In the genomic region with DNA sequence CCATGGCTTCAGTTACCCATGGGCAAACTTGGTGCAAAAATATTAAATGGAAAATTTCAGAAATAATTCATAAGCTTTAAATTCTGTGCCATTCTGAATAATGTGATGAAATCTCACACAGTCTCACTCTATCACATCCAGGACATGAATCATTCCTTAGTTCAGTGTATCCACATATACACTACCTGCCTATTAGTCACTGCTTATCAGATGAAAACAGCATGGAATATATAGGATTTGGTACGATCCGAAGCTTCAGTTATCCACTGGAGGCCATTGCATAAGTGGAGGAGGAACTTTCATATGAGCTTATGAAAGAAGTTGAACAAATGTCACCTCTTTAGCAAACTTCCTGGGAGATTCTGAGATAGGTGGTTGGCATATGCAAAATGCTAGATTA, we compare ENCODE assay signal across 1 cellular context.
TF ChIP-seq lines count a peak whose summit lies in the region.

No MANE protein-coding gene starts in this region.

TF ChIP-seq in SK-N-SH treated with all-trans-retinoic acid at 6 μM for 48 hours, 23 proteins besides CTCF, POLR2A, EP300 and RAD21 (continued from another document):
- TF ChIP-seq TCF4 (CRISPR knock-in tag; IDR thresholded peaks at IDR 0.05; ENCODE audit: borderline replicate concordance) (no peak), TOX (CRISPR knock-in tag; IDR thresholded peaks at IDR 0.05; ENCODE audit: borderline replicate concordance) (no peak), ZNF8 (CRISPR knock-in tag; IDR thresholded peaks at IDR 0.05) (no peak), ZC3H10 (CRISPR knock-in tag; IDR thresholded peaks at IDR 0.05) (no peak), CSDC2 (CRISPR knock-in tag; IDR thresholded peaks at IDR 0.05) (no peak)
